Comparison of ENCODE assay signal across 13 cellular contexts in genomic region chr12:86264451-86265328, GRCh38. TPM values are rescaled to one million over a fixed set of nuclear protein-coding genes. Genes with fewer than 3 reads are reported as not detected.
DNase-seq lines count a peak whose midpoint lies in the region; ATAC-seq, FAIRE-seq and TF ChIP-seq lines count a peak whose summit lies in the region.
"Had no signal": no experiment of that assay in that cellular context is flagged by ENCODE, and none has a peak within 500 bp of the region (broad histone marks: within the 10 kb centered on the region; RNA-seq: fewer than 3 reads in every experiment).

No MANE protein-coding gene starts in this region.

- H3K36me3 Mint-ChIP-seq in natural killer cell treated with Interleukin-12 subunit alpha and Interleukin-12 subunit beta and Interleukin-15 and Interleukin-18, amount 100 ng/mL, for 72 hours, result peaks cover 9% of the 10 kb centered on the region
- H3K36me3 Mint-ChIP-seq: stimulated activated naive B cell treated with anti-CD40 and anti-IgM and Interleukin-4, amounts not matched to agents 10 μg/mL and 1 μg/mL and 100 μg/mL, for 72 hours had no signal

- H3K4me1 ChIP-seq in body of pancreas, result no peaks in the 10 kb centered on the region
- H3K4me1 ChIP-seq in small intestine (ENCODE audit: control insufficient read depth in 2 of 2, insufficient read depth in 1 of 2, low read depth in 1 of 2, low read length in 1 of 2), result no peaks in the 10 kb centered on the region

- whole genome bisulfite sequencing in body of pancreas, 2 donors, result 8 to 12% methylated on average over 19 to 38 of the region's 38 CpGs
- 6 to 20% (median 11%) methylated on average over 35 to 38 of the region's 38 CpGs for WGBS in small intestine, 3 donors

- no peak overlapping the region for H3K4me3 Mint-ChIP-seq in natural killer cell treated with Interleukin-12 subunit alpha and Interleukin-12 subunit beta and Interleukin-15 and Interleukin-18, amount 100 ng/mL, for 72 hours
- H3K4me3 Mint-ChIP-seq: activated T-cell treated with anti-CD3 and anti-CD28 coated beads, Interleukin-2, amount 50 U/mL, for 4 hours; stimulated activated naive B cell treated with anti-CD40 and anti-IgM and Interleukin-4, amounts not matched to agents 10 μg/mL and 1 μg/mL and 100 μg/mL, for 72 hours had no signal

- no peaks in the 10 kb centered on the region for H3K36me3 ChIP-seq in body of pancreas (replicated peaks in 1 of 2; ENCODE audit: insufficient read depth in 1 of 2, low read depth in 2 of 2)
- no peaks in the 10 kb centered on the region for H3K36me3 ChIP-seq in small intestine (ENCODE audit: control insufficient read depth in 2 of 2, insufficient read depth in 2 of 2, low read length in 2 of 2)
- H3K36me3 ChIP-seq: ovary had no signal

- TF ChIP-seq POLR2A in body of pancreas (IDR thresholded peaks at IDR 0.05), result peak; percentile 45 to 82 (median 78)

- peak overlapping the region; percentile 71 to 84 (median 80) for H3K27ac ChIP-seq in body of pancreas
- H3K27ac ChIP-seq in small intestine (ENCODE audit: low read depth in 1 of 2, low read length in 1 of 2), result no peak overlapping the region
- H3K27ac ChIP-seq: ovary had no signal

- intact Hi-C loops in body of pancreas (cut with DNase I), result no loop called here

- H3K9me3 Mint-ChIP-seq in natural killer cell treated with Interleukin-12 subunit alpha and Interleukin-12 subunit beta and Interleukin-15 and Interleukin-18, amount 100 ng/mL, for 72 hours, result peaks cover 11% of the 10 kb centered on the region

- H3K27ac Mint-ChIP-seq in natural killer cell treated with Interleukin-12 subunit alpha and Interleukin-12 subunit beta and Interleukin-15 and Interleukin-18, amount 100 ng/mL, for 72 hours, result no peak overlapping the region
- H3K27ac Mint-ChIP-seq: stimulated activated naive B cell treated with anti-CD40 and anti-IgM and Interleukin-4, amounts not matched to agents 10 μg/mL and 1 μg/mL and 100 μg/mL, for 72 hours had no signal

- ATAC-seq in body of pancreas, result peak; percentile 91
- no peak for ATAC-seq in natural killer cell treated with Interleukin-12 subunit alpha and Interleukin-12 subunit beta and Interleukin-15 and Interleukin-18, amount 100 ng/mL, for 72 hours
- ATAC-seq: stimulated activated naive B cell treated with anti-CD40 and anti-IgM and Interleukin-4, amounts not matched to agents 10 μg/mL and 1 μg/mL and 100 μg/mL, for 72 hours had no signal

- TF ChIP-seq CTCF in body of pancreas (IDR thresholded peaks at IDR 0.05), result no peak

- H3K27me3 ChIP-seq in body of pancreas (no peaks in the 10 kb centered on the region), small intestine (ENCODE audit: control insufficient read depth in 2 of 2, insufficient read depth in 2 of 2, low read length in 2 of 2) (no peaks in the 10 kb centered on the region)
- H3K27me3 ChIP-seq: ovary had no signal

- no peaks in the 10 kb centered on the region for H3K4me1 Mint-ChIP-seq in natural killer cell treated with Interleukin-12 subunit alpha and Interleukin-12 subunit beta and Interleukin-15 and Interleukin-18, amount 100 ng/mL, for 72 hours (ENCODE audit: low read depth in 2 of 2)
- H3K4me1 Mint-ChIP-seq: stimulated activated naive B cell treated with anti-CD40 and anti-IgM and Interleukin-4, amounts not matched to agents 10 μg/mL and 1 μg/mL and 100 μg/mL, for 72 hours had no signal

- FAIRE-seq in small intestine (lab: Jason Lieb, UNC), result no peak

- H3K9me3 ChIP-seq in body of pancreas (no peaks in the 10 kb centered on the region), small intestine (ENCODE audit: control insufficient read depth, low read depth) (no peaks in the 10 kb centered on the region)
- H3K9me3 ChIP-seq: ovary had no signal

- H3K4me3 ChIP-seq in body of pancreas, result peak overlapping the region in 1 of 2 donors; percentile 8
- H3K4me3 ChIP-seq in small intestine (ENCODE audit: low read depth in 1 of 2, low read length in 2 of 2), result peak overlapping the region in 1 of 2 donors; percentile 29
- H3K4me3 ChIP-seq: ovary had no signal

- no peaks in the 10 kb centered on the region for H3K27me3 Mint-ChIP-seq in natural killer cell treated with Interleukin-12 subunit alpha and Interleukin-12 subunit beta and Interleukin-15 and Interleukin-18, amount 100 ng/mL, for 72 hours

- peak; percentile 76 for DNase-seq in NCI-H1105 (lab: John Stamatoyannopoulos, UW)
- DNase-seq in body of pancreas, result peak; percentile 75 to 86 (median 80)
- peak; percentile 92 for DNase-seq in islet precursor cell
- peak; percentile 55 for DNase-seq in small intestine
- DNase-seq in DMS114 treated with DMSO at 0.1 percent for 48 hours (lab: John Stamatoyannopoulos, UW; ENCODE audit: unreplicated experiment), result no peak
- no peak for DNase-seq in natural killer cell treated with Interleukin-12 subunit alpha and Interleukin-12 subunit beta and Interleukin-15 and Interleukin-18, amount 100 ng/mL, for 72 hours (ENCODE audit: low spot score)
- no peak for DNase-seq in stimulated activated CD4-positive, alpha-beta T cell treated with anti-CD3 and anti-CD28 coated beads, Interleukin-15, amount 100 ng/mL, for 24 hours
- no peak for DNase-seq in NCI-H82 (lab: John Stamatoyannopoulos, UW)
- DNase-seq: activated T-cell treated with anti-CD3 and anti-CD28 coated beads, Interleukin-2, amount 50 U/mL, for 4 hours; GF-D8; stimulated activated naive B cell treated with anti-CD40 and anti-IgM and Interleukin-4, amounts not matched to agents 10 μg/mL and 1 μg/mL and 100 μg/mL, for 72 hours had no signal

RNA-seq across cellular contexts. Expression of gene MGAT4C, which starts 8.5 kb away (rescaled TPM):
- 1 to 10 TPM in 1 of 2 donors, under 1 TPM in 1; under 0.01 to 3.1 TPM for total RNA-seq in body of pancreas
- polyA plus RNA-seq in small intestine, result under 1 TPM in 2 of 3 donors, not detected in 1; under 0.01 to 0.49 TPM
- total RNA-seq in natural killer cell treated with Interleukin-12 subunit alpha and Interleukin-12 subunit beta and Interleukin-15 and Interleukin-18, amount 100 ng/mL, for 72 hours, result not detected
- total RNA-seq: activated T-cell treated with anti-CD3 and anti-CD28 coated beads, Interleukin-2, amount 50 U/mL, for 4 hours; fibroblast of lung had no signal
- polyA plus RNA-seq: fibroblast of lung had no signal

Comparison
In these comparisons a context has a peak if more than half of its experiments do, and no peak if none do; other contexts are left out.
1. DNase-seq: peak in NCI-H1105 (single experiment), body of pancreas (4 of 4), islet precursor cell (single experiment) and small intestine (single experiment); none in DMS114 treated with DMSO at 0.1 percent for 48 hours (single experiment), natural killer cell treated with Interleukin-12 subunit alpha and Interleukin-12 subunit beta and Interleukin-15 and Interleukin-18, amount 100 ng/mL, for 72 hours (single experiment), stimulated activated CD4-positive, alpha-beta T cell treated with anti-CD3 and anti-CD28 coated beads, Interleukin-15, amount 100 ng/mL, for 24 hours (single experiment) and NCI-H82 (single experiment).
2. H3K27ac ChIP-seq: peak in body of pancreas (4 of 4); none in small intestine (0 of 2).